In the genomic region with DNA sequence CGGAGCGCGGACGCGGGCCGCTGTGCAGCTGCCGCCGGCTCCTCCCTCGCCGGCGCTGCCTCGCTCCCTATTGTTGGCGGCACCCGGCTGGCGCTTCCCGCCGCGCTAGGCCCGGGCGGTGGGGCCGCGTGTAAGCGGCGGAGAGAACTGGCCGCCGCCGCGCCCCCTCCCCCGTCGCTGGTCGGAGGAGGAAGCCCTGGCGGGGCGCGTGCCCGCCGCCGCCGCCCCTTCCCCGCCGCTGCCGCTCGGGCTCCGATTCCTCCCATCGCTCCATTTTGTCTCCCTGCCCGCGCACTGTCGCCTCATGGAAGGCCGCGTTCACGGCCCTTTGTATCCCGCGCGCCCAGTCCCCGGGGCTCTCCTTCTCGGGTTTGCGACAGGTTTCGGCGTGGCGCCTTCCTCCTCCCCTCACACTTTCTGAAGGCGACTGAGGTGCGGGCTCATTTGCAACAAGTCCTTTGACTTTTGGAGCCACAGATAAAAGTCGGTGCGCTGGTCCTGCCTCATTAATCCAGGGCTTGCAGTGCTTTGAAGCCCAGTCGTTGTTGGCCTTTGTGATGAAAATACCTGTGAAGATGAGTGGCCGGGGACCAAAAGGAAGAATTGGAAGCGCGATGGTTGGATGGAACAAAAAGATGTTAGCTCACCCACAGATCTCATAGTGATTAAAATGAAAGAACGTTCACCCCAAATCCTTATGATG, we compare ENCODE assay signal across 8 cellular contexts. TPM values are rescaled to one million over a fixed set of nuclear protein-coding genes. Genes with fewer than 3 reads are reported as not detected.
DNase-seq lines count a peak whose midpoint lies in the region; ATAC-seq and TF ChIP-seq lines count a peak whose summit lies in the region.

No MANE protein-coding gene starts in this region.

- TF ChIP-seq CTCF in epithelial cell of esophagus (IDR thresholded peaks at IDR 0.05; ENCODE audit: insufficient read depth, low read depth, low read length, missing control alignments), result no peak

- ATAC-seq in HG02938 (IDR thresholded peaks at IDR 0.05; ENCODE audit: unreplicated experiment), result peak; percentile 25

- peak overlapping the region; percentile 76 for H3K4me3 ChIP-seq in epithelial cell of esophagus (ENCODE audit: low read length)

- DNase-seq in SIG-M5 treated with dmso at 0.1 percent for 504 hours (lab: John Stamatoyannopoulos, UW; ENCODE audit: unreplicated experiment) (peak; percentile 40), SIG-M5 (lab: John Stamatoyannopoulos, UW) (no peak), NCI-H2196 treated with DMSO at 0.1 percent for 48 hours (lab: John Stamatoyannopoulos, UW; ENCODE audit: unreplicated experiment) (peak; percentile 25), activated T-cell treated with anti-CD3 and anti-CD28 coated beads for 24 hours (ENCODE audit: low read depth) (peak; percentile 34), epithelial cell of esophagus (ENCODE audit: low read depth) (peak; percentile 54), mucosa of gallbladder (ENCODE audit: low spot score) (peak; percentile 15)
- peak; percentile 7 to 19 for DNase-seq in stimulated activated CD8-positive, alpha-beta memory T cell treated with anti-CD3 and anti-CD28 coated beads, Interleukin-4, amount 100 ng/mL, for 4 hours (ENCODE audit: low read depth in 2 of 2, low spot score in 1 of 2)

RNA-seq across cellular contexts. Expression of a gene that starts 0.7 kb away (rescaled TPM):
- 44.7 TPM for total RNA-seq in mucosa of gallbladder
